Comparison of ENCODE assay signal across 21 cellular contexts in genomic region chr2:56287974-56288373, GRCh38.
DNase-seq lines count a peak whose midpoint lies in the region; ATAC-seq, FAIRE-seq and TF ChIP-seq lines count a peak whose summit lies in the region.
"Had no signal": no experiment of that assay in that cellular context is flagged by ENCODE, and none has a peak within 500 bp of the region (broad histone marks: within the 10 kb centered on the region; RNA-seq: fewer than 3 reads in every experiment).

No MANE protein-coding gene starts in this region.

- DNase-seq in Calu3 (no peak), HTR-8/SVneo (ENCODE audit: insufficient read length, low spot score) (peak; percentile 36), astrocyte of the hippocampus (ENCODE audit: low read depth, low spot score) (peak; percentile 64), mesothelial cell of epicardium (ENCODE audit: low spot score in 2 of 2, unreplicated experiment in 2 of 2) (no peak), HUDEP-2 (lab: John Stamatoyannopoulos, UW; ENCODE audit: unreplicated experiment in 76 of 76) (no peak)
- DNase-seq: activated CD4-positive, alpha-beta T cell treated with anti-CD3 and anti-CD28 coated beads, Interleukin-2, amount 10 ng/mL, durations not matched to agents 7 days and 5 days; activated naive CD4-positive, alpha-beta T cell; CD8-positive, alpha-beta memory T cell; cortex of kidney; glutamatergic neuron; Kasumi-1; mesendoderm; NCI-H146; retina; stomach had no signal

- no peaks in the 10 kb centered on the region for H3K36me3 Mint-ChIP-seq in Calu3 (ENCODE audit: insufficient read depth, unreplicated experiment)
- peaks cover 5% of the 10 kb centered on the region for H3K36me3 Mint-ChIP-seq in mesothelial cell of epicardium
- H3K36me3 Mint-ChIP-seq: CD8-positive, alpha-beta memory T cell; neural progenitor cell had no signal

- peak overlapping the region; percentile 34 for H3K27ac Mint-ChIP-seq in Calu3 (ENCODE audit: unreplicated experiment)
- peak overlapping the region; percentile 51 for H3K27ac Mint-ChIP-seq in mesothelial cell of epicardium
- H3K27ac Mint-ChIP-seq: activated CD4-positive, alpha-beta T cell treated with anti-CD3 and anti-CD28 coated beads, Interleukin-2, amount 10 ng/mL, durations not matched to agents 7 days and 5 days; CD8-positive, alpha-beta memory T cell; neural progenitor cell had no signal

- H3K4me3 Mint-ChIP-seq in Calu3 (ENCODE audit: low read depth, unreplicated experiment), result no peak overlapping the region
- H3K4me3 Mint-ChIP-seq in mesothelial cell of epicardium, result no peak overlapping the region
- H3K4me3 Mint-ChIP-seq: activated CD4-positive, alpha-beta T cell treated with anti-CD3 and anti-CD28 coated beads, Interleukin-2, amount 10 ng/mL, durations not matched to agents 7 days and 5 days; CD8-positive, alpha-beta memory T cell; neural progenitor cell had no signal

- no TSS peak for BruUV-seq in Calu3 (replicated peaks; lab: Mats Ljungman, UMichigan)

- H3K9me3 Mint-ChIP-seq in Calu3 (ENCODE audit: low read depth, unreplicated experiment) (peaks cover 5% of the 10 kb centered on the region), mesothelial cell of epicardium (peaks cover 16% of the 10 kb centered on the region)
- H3K9me3 Mint-ChIP-seq: activated CD4-positive, alpha-beta T cell treated with anti-CD3 and anti-CD28 coated beads, Interleukin-2, amount 10 ng/mL, durations not matched to agents 7 days and 5 days; neural progenitor cell had no signal

- no peak for TF ChIP-seq CTCF in Calu3 (IDR thresholded peaks at IDR 0.05; ENCODE audit: unreplicated experiment)
- TF ChIP-seq CTCF in mesothelial cell of epicardium (IDR thresholded peaks at IDR 0.05; ENCODE audit: unreplicated experiment), result no peak

- CTCF ChIA-PET in Calu3 (lab: Charles Lee), result interaction anchor here (0.7 to 1.4 kb wide), 2 partner anchors 104 to 461 kb away, joined by 3 read pairs; partner anchors contain the start of gene CCDC85A

- no peaks in the 10 kb centered on the region for H3K27me3 Mint-ChIP-seq in Calu3 (ENCODE audit: unreplicated experiment)
- H3K27me3 Mint-ChIP-seq in mesothelial cell of epicardium (ENCODE audit: low read depth), result no peaks in the 10 kb centered on the region
- H3K27me3 Mint-ChIP-seq: activated CD4-positive, alpha-beta T cell treated with anti-CD3 and anti-CD28 coated beads, Interleukin-2, amount 10 ng/mL, durations not matched to agents 7 days and 5 days; CD8-positive, alpha-beta memory T cell had no signal

- no peak for FAIRE-seq in HTR-8/SVneo (lab: Jason Lieb, UNC)
- FAIRE-seq: GM12878, H1 had no signal

- H3K4me1 Mint-ChIP-seq in Calu3 (ENCODE audit: low read depth, unreplicated experiment) (peaks cover 23% of the 10 kb centered on the region), mesothelial cell of epicardium (peaks cover 12% of the 10 kb centered on the region)
- H3K4me1 Mint-ChIP-seq: activated CD4-positive, alpha-beta T cell treated with anti-CD3 and anti-CD28 coated beads, Interleukin-2, amount 10 ng/mL, durations not matched to agents 7 days and 5 days; CD8-positive, alpha-beta memory T cell; neural progenitor cell had no signal

- intact Hi-C loops in Calu3 (cut with micrococcal nuclease; ENCODE audit: unreplicated experiment), result loop anchor here (5.0 to 10.0 kb wide), 2 partner anchors 234 to 457 kb away; no protein-coding TSS in a partner anchor

- no peak for ATAC-seq in HG03565 (IDR thresholded peaks at IDR 0.05; ENCODE audit: unreplicated experiment)
- ATAC-seq in GM19328 (IDR thresholded peaks at IDR 0.05; ENCODE audit: unreplicated experiment), result no peak
- ATAC-seq in GM19023 (IDR thresholded peaks at IDR 0.05; ENCODE audit: unreplicated experiment), result no peak
- ATAC-seq: GM12878 had no signal

Comparison
In these comparisons a context has a peak if more than half of its experiments do, and no peak if none do; other contexts are left out.
1. DNase-seq: peak in HTR-8/SVneo (single experiment) and astrocyte of the hippocampus (single experiment); none in Calu3 (single experiment), mesothelial cell of epicardium (0 of 2) and HUDEP-2 (0 of 76).